In the genomic region with DNA sequence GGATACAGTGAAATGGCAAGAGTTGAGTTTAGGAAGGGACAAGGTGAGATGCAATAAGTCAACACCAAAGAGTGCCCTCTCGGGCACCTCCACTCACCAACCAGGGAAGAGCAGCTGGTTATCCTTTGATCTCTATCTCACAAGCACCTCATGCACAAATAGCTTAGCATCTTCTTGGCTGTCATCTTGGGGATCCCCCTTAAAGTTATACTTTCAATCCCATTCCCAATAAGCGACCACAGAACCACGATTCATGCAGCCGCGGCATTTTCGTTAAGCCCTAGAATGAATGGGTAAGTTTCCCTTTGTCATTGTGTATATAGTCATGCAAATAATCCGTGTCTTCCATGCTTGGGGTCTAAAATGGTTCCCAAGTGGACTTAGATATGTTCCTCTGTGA, we compare ENCODE assay signal across 18 cellular contexts.
"Had no signal": no experiment of that assay in that cellular context is flagged by ENCODE, and none has a peak within 500 bp of the region (broad histone marks: within the 10 kb centered on the region; RNA-seq: fewer than 3 reads in every experiment).

No MANE protein-coding gene starts in this region.

- H3K27ac Mint-ChIP-seq: activated CD8-positive, alpha-beta memory T cell treated with anti-CD3 and anti-CD28 coated beads, Interleukin-2, amount 10 ng/mL, durations not matched to agents 7 days and 5 days; activated T-helper 2 cell treated with anti-CD3 and anti-CD28 coated beads, Interferon-gamma antibody, Interleukin-2, Interleukin-4, amounts not matched to agents 10 μg/mL and 5 μg/mL and 100 μg/mL, durations not matched to agents 14 hours and 24 hours and 36 hours; dendritic cell treated with granulocyte-macrophage colony-stimulating factor and Interleukin-4, amounts not matched to agents 40 ng/mL and 50 ng/mL, for 4 days had no signal

- ATAC-seq: activated CD8-positive, alpha-beta memory T cell treated with anti-CD3 and anti-CD28 coated beads, Interleukin-2, amount 10 ng/mL, durations not matched to agents 7 days and 5 days; naive thymus-derived CD8-positive, alpha-beta T cell had no signal

- FAIRE-seq: bronchial epithelial cell, urothelium cell line had no signal

- H3K9me3 Mint-ChIP-seq: dendritic cell treated with granulocyte-macrophage colony-stimulating factor and Interleukin-4, amounts not matched to agents 40 ng/mL and 50 ng/mL, for 4 days had no signal

- H3K36me3 Mint-ChIP-seq: activated CD8-positive, alpha-beta memory T cell treated with anti-CD3 and anti-CD28 coated beads, Interleukin-2, amount 10 ng/mL, durations not matched to agents 7 days and 5 days; naive thymus-derived CD8-positive, alpha-beta T cell had no signal

- H3K27ac ChIP-seq: ascending aorta, neutrophil, parathyroid adenoma, SK-N-MC had no signal

- H3K9ac ChIP-seq: parathyroid adenoma had no signal

- H3K4me3 Mint-ChIP-seq: activated CD8-positive, alpha-beta memory T cell treated with anti-CD3 and anti-CD28 coated beads, Interleukin-2, amount 10 ng/mL, durations not matched to agents 7 days and 5 days; dendritic cell treated with granulocyte-macrophage colony-stimulating factor and Interleukin-4, amounts not matched to agents 40 ng/mL and 50 ng/mL, for 4 days; naive thymus-derived CD8-positive, alpha-beta T cell had no signal

- H3K27me3 Mint-ChIP-seq: activated CD8-positive, alpha-beta memory T cell treated with anti-CD3 and anti-CD28 coated beads, Interleukin-2, amount 10 ng/mL, durations not matched to agents 7 days and 5 days; dendritic cell treated with granulocyte-macrophage colony-stimulating factor and Interleukin-4, amounts not matched to agents 40 ng/mL and 50 ng/mL, for 4 days; naive thymus-derived CD8-positive, alpha-beta T cell had no signal

- H3K4me1 ChIP-seq: ascending aorta had no signal

- DNase-seq: activated CD8-positive, alpha-beta memory T cell treated with anti-CD3 and anti-CD28 coated beads, Interleukin-2, amount 10 ng/mL, durations not matched to agents 7 days and 5 days; effector memory CD4-positive, alpha-beta T cell; foreskin fibroblast; glutamatergic neuron; hypothalamus; mesenchymal stem cell; naive thymus-derived CD8-positive, alpha-beta T cell; Right ventricle myocardium superior; stimulated activated CD4-positive, alpha-beta T cell treated with anti-CD3 and anti-CD28 coated beads, Interleukin-4, amount 100 ng/mL, for 1 hour; T-helper 9 cell had no signal

- H3K4me3 ChIP-seq: ascending aorta, SK-N-MC had no signal

- H3K36me3 ChIP-seq: ascending aorta, neutrophil had no signal

- H3K9me3 ChIP-seq: ascending aorta, neutrophil had no signal
